In genomic region chr4:77023920-77024319, GRCh38 we compare ENCODE assay signal across 1 cellular context.
TF ChIP-seq lines count a peak whose summit lies in the region.

No MANE protein-coding gene starts in this region.

TF ChIP-seq in IMR-90, 13 proteins besides CTCF, POLR2A, EP300 and RAD21:
- TF ChIP-seq FOS (IDR thresholded peaks at IDR 0.05; ENCODE audit: low read depth, low read length), result no peak
- no peak for TF ChIP-seq NFE2L2 (IDR thresholded peaks at IDR 0.05; ENCODE audit: low read depth, low read length)
- no peak for TF ChIP-seq MAZ (IDR thresholded peaks at IDR 0.05; ENCODE audit: borderline replicate concordance, low read depth, low read length)
